26 cellular contexts compared by ENCODE assay signal in the genomic region with DNA sequence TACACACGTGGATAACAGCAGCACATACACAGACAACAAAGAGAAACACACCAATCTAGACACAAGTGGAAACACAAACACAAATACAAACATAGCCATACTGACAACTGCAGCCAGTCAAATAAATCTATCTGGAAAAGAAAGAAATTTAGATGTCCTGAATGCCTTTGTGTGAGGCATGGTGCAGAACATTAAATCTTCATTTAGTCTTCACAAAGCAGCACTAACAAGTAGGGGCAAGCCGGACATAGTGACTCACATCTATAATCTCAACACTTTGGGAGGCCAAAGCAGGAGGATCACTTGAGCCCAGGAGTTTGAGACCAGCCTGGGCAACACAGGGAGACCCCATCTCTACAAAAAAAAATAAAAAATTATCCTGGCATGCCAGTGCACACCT. TPM values are rescaled to one million over a fixed set of nuclear protein-coding genes. Genes with fewer than 3 reads are reported as not detected.
"Had no signal": no experiment of that assay in that cellular context is flagged by ENCODE, and none has a peak within 500 bp of the region (broad histone marks: within the 10 kb centered on the region; RNA-seq: fewer than 3 reads in every experiment).

No MANE protein-coding gene starts in this region.

- H3K4me3 Mint-ChIP-seq: natural killer cell; stimulated activated effector memory CD8-positive, alpha-beta T cell treated with anti-CD3 and anti-CD28 coated beads, Interleukin-12 subunit alpha, Interleukin-12 subunit beta, amount 100 ng/mL, for 72 hours had no signal

- H2AFZ ChIP-seq: hepatocyte had no signal

- DNase-seq: effector CD4-positive, alpha-beta T cell; foreskin fibroblast; heart left ventricle; left cardiac atrium; left lung; natural killer cell; occipital lobe; ovary; psoas muscle; right cardiac atrium; sigmoid colon; stimulated activated CD4-positive, alpha-beta T cell treated with anti-CD3 and anti-CD28 coated beads, Interleukin-2, amount 100 ng/mL, for 24 hours; stimulated activated CD4-positive, alpha-beta T cell treated with anti-CD3 and anti-CD28 coated beads, Interleukin-4, amount 100 ng/mL, for 24 hours; stimulated activated naive CD4-positive, alpha-beta T cell treated with Interleukin-2 at 50 U/mL for 16 hours; substantia nigra; testis; tibial artery; upper lobe of left lung had no signal

- H3K4me3 ChIP-seq: dorsolateral prefrontal cortex, gastroesophageal sphincter, heart left ventricle, hepatocyte, left lung, ovary, psoas muscle, sigmoid colon, testis, tibial artery, upper lobe of left lung had no signal

- H3K27ac ChIP-seq: dorsolateral prefrontal cortex, epithelial cell of prostate, gastroesophageal sphincter, heart left ventricle, hepatocyte, left lung, ovary, psoas muscle, sigmoid colon, testis, tibial artery, upper lobe of left lung had no signal

- H3K9me3 Mint-ChIP-seq: natural killer cell; stimulated activated effector memory CD8-positive, alpha-beta T cell treated with anti-CD3 and anti-CD28 coated beads, Interleukin-12 subunit alpha, Interleukin-12 subunit beta, amount 100 ng/mL, for 72 hours had no signal

- H3K27me3 ChIP-seq: hepatocyte, ovary, testis, upper lobe of left lung had no signal

- H3K36me3 Mint-ChIP-seq: natural killer cell; stimulated activated effector memory CD8-positive, alpha-beta T cell treated with anti-CD3 and anti-CD28 coated beads, Interleukin-12 subunit alpha, Interleukin-12 subunit beta, amount 100 ng/mL, for 72 hours had no signal

- H3K27ac Mint-ChIP-seq: natural killer cell; stimulated activated effector memory CD8-positive, alpha-beta T cell treated with anti-CD3 and anti-CD28 coated beads, Interleukin-12 subunit alpha, Interleukin-12 subunit beta, amount 100 ng/mL, for 72 hours had no signal

- H3K79me2 ChIP-seq: hepatocyte had no signal

- FAIRE-seq: colon had no signal

- H3K9me3 ChIP-seq: gastroesophageal sphincter, heart left ventricle, left lung, ovary, psoas muscle, sigmoid colon, testis, tibial artery, upper lobe of left lung had no signal

- H3K36me3 ChIP-seq: gastroesophageal sphincter, heart left ventricle, left lung, ovary, sigmoid colon, tibial artery, upper lobe of left lung had no signal

- ATAC-seq: esophagus mucosa; gastroesophageal sphincter; heart left ventricle; left cardiac atrium; left lung; natural killer cell; psoas muscle; right cardiac atrium; stimulated activated effector memory CD8-positive, alpha-beta T cell treated with anti-CD3 and anti-CD28 coated beads, Interleukin-12 subunit alpha, Interleukin-12 subunit beta, amount 100 ng/mL, for 72 hours had no signal

- H3K4me1 ChIP-seq: gastroesophageal sphincter, heart left ventricle, left lung, psoas muscle, sigmoid colon, testis, tibial artery had no signal

- H3K4me1 Mint-ChIP-seq: natural killer cell; stimulated activated effector memory CD8-positive, alpha-beta T cell treated with anti-CD3 and anti-CD28 coated beads, Interleukin-12 subunit alpha, Interleukin-12 subunit beta, amount 100 ng/mL, for 72 hours had no signal

- H3K4me2 ChIP-seq: hepatocyte had no signal

RNA-seq across cellular contexts. Expression of a gene that starts 11.7 kb away (rescaled TPM):
- total RNA-seq: esophagus mucosa, heart left ventricle, left cardiac atrium, mononuclear cell, natural killer cell, psoas muscle, sigmoid colon had no signal
